8 cellular contexts compared by ENCODE assay signal in genomic region chr1:208242829-208243521, GRCh38. TPM values are rescaled to one million over a fixed set of nuclear protein-coding genes. Genes with fewer than 3 reads are reported as not detected.
DNase-seq lines count a peak whose midpoint lies in the region; ATAC-seq and TF ChIP-seq lines count a peak whose summit lies in the region.

No MANE protein-coding gene starts in this region.

- H3K9me3 ChIP-seq in DOHH2 (ENCODE audit: control insufficient read depth, insufficient read depth, low read length) = no peaks in the 10 kb centered on the region
- H3K9me3 ChIP-seq in breast epithelium = no peaks in the 10 kb centered on the region
- no peaks in the 10 kb centered on the region for H3K9me3 ChIP-seq in subcutaneous abdominal adipose tissue (ENCODE audit: control insufficient read depth in 5 of 5, low read length in 5 of 5)

- H3K36me3 ChIP-seq in DOHH2 (ENCODE audit: control insufficient read depth, low read length) (no peaks in the 10 kb centered on the region), breast epithelium (no peaks in the 10 kb centered on the region), subcutaneous abdominal adipose tissue (ENCODE audit: control insufficient read depth in 5 of 5, insufficient read depth in 5 of 5, low read length in 5 of 5) (peaks cover 0 to 2% (median 0%) of the 10 kb centered on the region in 5 donors)

- DNase-seq in LoVo (ENCODE audit: low spot score) (peak; percentile 30), breast epithelium (ENCODE audit: low spot score in 2 of 2) (no peak), left colon (peak in 1 of 2 donors; percentile 50), H4 (ENCODE audit: low spot score) (no peak)
- no peak for DNase-seq in activated CD4-positive, alpha-beta T cell treated with anti-CD3 and anti-CD28 coated beads, Interleukin-2, amount 50 U/mL, for 1 hour

- no peak for TF ChIP-seq POLR2A in breast epithelium (IDR thresholded peaks at IDR 0.05)

- H4K20me1 ChIP-seq in DOHH2 (ENCODE audit: control insufficient read depth, insufficient read depth, low read depth, low read length) = no peaks in the 10 kb centered on the region

- H3K27ac ChIP-seq in DOHH2 (ENCODE audit: low read depth, low read length) (no peak overlapping the region), breast epithelium (peak overlapping the region; percentile 76), subcutaneous abdominal adipose tissue (ENCODE audit: low read depth, low read length) (peak overlapping the region; percentile 80)

- intact Hi-C loops in breast epithelium (cut with DNase I; ENCODE audit: low total_unique reads) = no loop called here
- intact Hi-C loops in left colon (cut with DNase I, micrococcal nuclease) = loop anchor here (10.0 kb wide), 2 partner anchors 108 to 218 kb away; no protein-coding TSS in a partner anchor

- H3K27me3 ChIP-seq in DOHH2 (ENCODE audit: control insufficient read depth, low read length) (peaks cover 64% of the 10 kb centered on the region), breast epithelium (no peaks in the 10 kb centered on the region), subcutaneous abdominal adipose tissue (ENCODE audit: control insufficient read depth in 5 of 5, insufficient read depth in 4 of 5, low read length in 5 of 5) (no peaks in the 10 kb centered on the region)

- H3K4me2 ChIP-seq in DOHH2 (ENCODE audit: low read length) = no peak overlapping the region

- peaks cover 16% of the 10 kb centered on the region for H3K4me1 ChIP-seq in DOHH2 (ENCODE audit: control insufficient read depth, low read length)
- H3K4me1 ChIP-seq in breast epithelium = peaks cover 0 to 4% of the 10 kb centered on the region in 2 donors
- peaks cover 5 to 63% (median 44%) of the 10 kb centered on the region in 5 donors for H3K4me1 ChIP-seq in subcutaneous abdominal adipose tissue (ENCODE audit: control insufficient read depth in 5 of 5, insufficient read depth in 5 of 5, low read length in 5 of 5)

- ATAC-seq in left colon = peak; percentile 27
- no peak for ATAC-seq in HG02973 (IDR thresholded peaks at IDR 0.05; ENCODE audit: unreplicated experiment)

- TF ChIP-seq CTCF in DOHH2 (IDR thresholded peaks at IDR 0.05; ENCODE audit: low read depth, low read length, poor library complexity, severe bottlenecking) = no peak
- no peak for TF ChIP-seq CTCF in breast epithelium (IDR thresholded peaks at IDR 0.05)

- 0 out of 2 replicates have a peak, but pooled peaks cover 2% of the 10 kb centered on the region for H3F3A ChIP-seq in DOHH2 (ENCODE audit: control insufficient read depth, insufficient read depth)

- peak overlapping the region in 4 of 5 donors; percentile 75 to 84 (median 82) for H3K9ac ChIP-seq in subcutaneous abdominal adipose tissue (ENCODE audit: low read length in 5 of 5)

- H3K79me2 ChIP-seq in DOHH2 (ENCODE audit: control insufficient read depth, low read length) = no peaks in the 10 kb centered on the region

- H3K9me2 ChIP-seq in DOHH2 (replicated peaks; ENCODE audit: control insufficient read depth, low read length) = no peaks in the 10 kb centered on the region

- H3K4me3 ChIP-seq in DOHH2 (ENCODE audit: low read length) (peak overlapping the region; percentile 71; the same call in 1 of the 2 replicates), breast epithelium (peak overlapping the region; percentile 74 to 86 (median 77)), subcutaneous abdominal adipose tissue (ENCODE audit: low read depth in 1 of 5, low read length in 5 of 5) (peak overlapping the region; percentile 65 to 88 (median 85))

RNA-seq across cellular contexts. Expression of gene PLXNA2, which starts 1.2 kb away (rescaled TPM):
- total RNA-seq in breast epithelium = 10 to 100 TPM; 11.3 to 18.2 (median 11.5) TPM
- 100 to 1,000 TPM in 1 of 2 donors, 10 to 100 TPM in 1; 89.3 to 103 TPM for total RNA-seq in left colon
- total RNA-seq in H4 (2014; rRNA removed; shearing (Covaris generic)) = 0.80 and 0.89 TPM in 2 replicates

Comparison
In these comparisons a context has a peak if more than half of its experiments do, and no peak if none do; other contexts are left out.
1. RNA of gene PLXNA2, which starts 1.2 kb away (total RNA-seq): 89.3 to 103 TPM in left colon; 11.3 to 18.2 TPM in breast epithelium and 0.80 to 0.89 TPM in H4; every median in the first group is over 4 times any median in the second.
2. Peak in every context shown above with its lines, with median percentiles within 50 percentile points of each other: H3K4me3 ChIP-seq.